Comparison of ENCODE assay signal across 27 cellular contexts in the genomic region with DNA sequence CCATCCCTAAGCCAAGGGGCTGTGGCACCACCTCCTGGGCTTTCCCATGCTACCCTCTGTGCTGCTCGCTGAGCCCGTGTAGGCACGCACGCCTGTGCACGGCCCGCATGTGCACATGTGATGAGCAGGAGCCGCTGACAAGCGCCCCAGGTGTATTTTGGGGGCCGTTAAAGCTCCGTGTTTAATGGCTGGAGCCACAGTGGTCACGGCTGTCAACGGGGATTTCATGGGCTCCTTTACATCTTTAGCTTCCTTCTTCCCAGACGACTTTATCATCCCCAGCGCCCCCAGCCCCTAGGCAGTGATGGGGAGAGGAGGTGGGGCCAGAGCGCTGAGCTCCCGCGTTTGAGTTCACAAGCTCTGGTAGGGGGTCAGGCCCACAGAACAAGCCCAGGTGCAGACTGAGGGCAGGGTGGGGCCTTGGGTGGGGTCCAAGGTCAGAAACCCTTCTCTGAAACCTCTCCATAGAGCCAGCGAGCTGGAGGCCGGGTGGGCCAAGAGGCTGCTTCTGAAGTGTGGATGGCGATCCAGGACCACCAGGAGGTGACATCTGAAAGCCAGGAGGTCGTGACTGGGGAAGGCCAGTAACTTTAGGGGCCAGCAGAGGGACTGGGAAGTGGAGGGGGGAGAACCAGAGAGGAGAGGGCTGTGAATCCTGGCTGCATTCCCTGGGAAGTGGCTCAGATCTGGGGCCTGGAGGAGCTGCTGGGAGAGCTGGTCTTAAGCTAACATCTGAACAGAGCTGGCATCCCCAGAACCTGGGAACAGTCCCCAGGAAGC. TPM values are rescaled to one million over a fixed set of nuclear protein-coding genes. Genes with fewer than 3 reads are reported as not detected.
"Had no signal": no experiment of that assay in that cellular context is flagged by ENCODE, and none has a peak within 500 bp of the region (broad histone marks: within the 10 kb centered on the region; RNA-seq: fewer than 3 reads in every experiment).

No MANE protein-coding gene starts in this region.

- H3K4me3 ChIP-seq: SJSA1, SK-N-MC had no signal

- DNase-seq: IMR-90; Kasumi-1; MM.1S; MV-4-11; NCI-H1092; NCI-H1105 treated with DMSO at 0.1 percent for 48 hours; NCI-H1417 treated with DMSO at 0.1 percent for 48 hours; NCI-H146; NCI-H1694 treated with DMSO at 0.1 percent for 48 hours; NCI-H1930; NCI-H2081; NCI-H2107; NCI-H2227 treated with DMSO at 0.1 percent for 48 hours; NCI-H524; NCI-H526 treated with DMSO at 0.1 percent for 48 hours; NCI-H748 treated with DMSO at 0.1 percent for 48 hours; NK-92 treated with Interleukin-12 subunit alpha and Interleukin-12 subunit beta, amount 100 ng/mL, for 24 hours; PC-3; SHP77 treated with DMSO at 0.1 percent for 48 hours had no signal

- H3K36me3 ChIP-seq: SJSA1 had no signal

- H3K4me2 ChIP-seq: KMS-11 had no signal

- H3K9ac ChIP-seq: KMS-11 had no signal

- H3K27ac ChIP-seq: KMS-11, RWPE1, SJSA1, SK-N-MC had no signal

- H3K4me1 ChIP-seq: SJSA1 had no signal

RNA-seq across cellular contexts. Expression of gene EPHA8, which starts 11.5 kb away (rescaled TPM):
- total RNA-seq: HepG2, HT1080, IMR-90, M059J, OCI-LY7, SJSA1 had no signal
- polyA plus RNA-seq: HepG2, IMR-90 had no signal
